ENCODE assay signal across 1 cellular context in genomic region chr17:47229535-47230443, GRCh38.
A peak's percentile ranks its signal among the peaks of the same experiment; 100 is the strongest.
TF ChIP-seq lines count a peak whose summit lies in the region.

No MANE protein-coding gene starts in this region.

TF ChIP-seq in K562, 482 proteins besides CTCF, POLR2A, EP300 and RAD21 (continued from another document and continues in another):
- TF ChIP-seq, protein P1, sequence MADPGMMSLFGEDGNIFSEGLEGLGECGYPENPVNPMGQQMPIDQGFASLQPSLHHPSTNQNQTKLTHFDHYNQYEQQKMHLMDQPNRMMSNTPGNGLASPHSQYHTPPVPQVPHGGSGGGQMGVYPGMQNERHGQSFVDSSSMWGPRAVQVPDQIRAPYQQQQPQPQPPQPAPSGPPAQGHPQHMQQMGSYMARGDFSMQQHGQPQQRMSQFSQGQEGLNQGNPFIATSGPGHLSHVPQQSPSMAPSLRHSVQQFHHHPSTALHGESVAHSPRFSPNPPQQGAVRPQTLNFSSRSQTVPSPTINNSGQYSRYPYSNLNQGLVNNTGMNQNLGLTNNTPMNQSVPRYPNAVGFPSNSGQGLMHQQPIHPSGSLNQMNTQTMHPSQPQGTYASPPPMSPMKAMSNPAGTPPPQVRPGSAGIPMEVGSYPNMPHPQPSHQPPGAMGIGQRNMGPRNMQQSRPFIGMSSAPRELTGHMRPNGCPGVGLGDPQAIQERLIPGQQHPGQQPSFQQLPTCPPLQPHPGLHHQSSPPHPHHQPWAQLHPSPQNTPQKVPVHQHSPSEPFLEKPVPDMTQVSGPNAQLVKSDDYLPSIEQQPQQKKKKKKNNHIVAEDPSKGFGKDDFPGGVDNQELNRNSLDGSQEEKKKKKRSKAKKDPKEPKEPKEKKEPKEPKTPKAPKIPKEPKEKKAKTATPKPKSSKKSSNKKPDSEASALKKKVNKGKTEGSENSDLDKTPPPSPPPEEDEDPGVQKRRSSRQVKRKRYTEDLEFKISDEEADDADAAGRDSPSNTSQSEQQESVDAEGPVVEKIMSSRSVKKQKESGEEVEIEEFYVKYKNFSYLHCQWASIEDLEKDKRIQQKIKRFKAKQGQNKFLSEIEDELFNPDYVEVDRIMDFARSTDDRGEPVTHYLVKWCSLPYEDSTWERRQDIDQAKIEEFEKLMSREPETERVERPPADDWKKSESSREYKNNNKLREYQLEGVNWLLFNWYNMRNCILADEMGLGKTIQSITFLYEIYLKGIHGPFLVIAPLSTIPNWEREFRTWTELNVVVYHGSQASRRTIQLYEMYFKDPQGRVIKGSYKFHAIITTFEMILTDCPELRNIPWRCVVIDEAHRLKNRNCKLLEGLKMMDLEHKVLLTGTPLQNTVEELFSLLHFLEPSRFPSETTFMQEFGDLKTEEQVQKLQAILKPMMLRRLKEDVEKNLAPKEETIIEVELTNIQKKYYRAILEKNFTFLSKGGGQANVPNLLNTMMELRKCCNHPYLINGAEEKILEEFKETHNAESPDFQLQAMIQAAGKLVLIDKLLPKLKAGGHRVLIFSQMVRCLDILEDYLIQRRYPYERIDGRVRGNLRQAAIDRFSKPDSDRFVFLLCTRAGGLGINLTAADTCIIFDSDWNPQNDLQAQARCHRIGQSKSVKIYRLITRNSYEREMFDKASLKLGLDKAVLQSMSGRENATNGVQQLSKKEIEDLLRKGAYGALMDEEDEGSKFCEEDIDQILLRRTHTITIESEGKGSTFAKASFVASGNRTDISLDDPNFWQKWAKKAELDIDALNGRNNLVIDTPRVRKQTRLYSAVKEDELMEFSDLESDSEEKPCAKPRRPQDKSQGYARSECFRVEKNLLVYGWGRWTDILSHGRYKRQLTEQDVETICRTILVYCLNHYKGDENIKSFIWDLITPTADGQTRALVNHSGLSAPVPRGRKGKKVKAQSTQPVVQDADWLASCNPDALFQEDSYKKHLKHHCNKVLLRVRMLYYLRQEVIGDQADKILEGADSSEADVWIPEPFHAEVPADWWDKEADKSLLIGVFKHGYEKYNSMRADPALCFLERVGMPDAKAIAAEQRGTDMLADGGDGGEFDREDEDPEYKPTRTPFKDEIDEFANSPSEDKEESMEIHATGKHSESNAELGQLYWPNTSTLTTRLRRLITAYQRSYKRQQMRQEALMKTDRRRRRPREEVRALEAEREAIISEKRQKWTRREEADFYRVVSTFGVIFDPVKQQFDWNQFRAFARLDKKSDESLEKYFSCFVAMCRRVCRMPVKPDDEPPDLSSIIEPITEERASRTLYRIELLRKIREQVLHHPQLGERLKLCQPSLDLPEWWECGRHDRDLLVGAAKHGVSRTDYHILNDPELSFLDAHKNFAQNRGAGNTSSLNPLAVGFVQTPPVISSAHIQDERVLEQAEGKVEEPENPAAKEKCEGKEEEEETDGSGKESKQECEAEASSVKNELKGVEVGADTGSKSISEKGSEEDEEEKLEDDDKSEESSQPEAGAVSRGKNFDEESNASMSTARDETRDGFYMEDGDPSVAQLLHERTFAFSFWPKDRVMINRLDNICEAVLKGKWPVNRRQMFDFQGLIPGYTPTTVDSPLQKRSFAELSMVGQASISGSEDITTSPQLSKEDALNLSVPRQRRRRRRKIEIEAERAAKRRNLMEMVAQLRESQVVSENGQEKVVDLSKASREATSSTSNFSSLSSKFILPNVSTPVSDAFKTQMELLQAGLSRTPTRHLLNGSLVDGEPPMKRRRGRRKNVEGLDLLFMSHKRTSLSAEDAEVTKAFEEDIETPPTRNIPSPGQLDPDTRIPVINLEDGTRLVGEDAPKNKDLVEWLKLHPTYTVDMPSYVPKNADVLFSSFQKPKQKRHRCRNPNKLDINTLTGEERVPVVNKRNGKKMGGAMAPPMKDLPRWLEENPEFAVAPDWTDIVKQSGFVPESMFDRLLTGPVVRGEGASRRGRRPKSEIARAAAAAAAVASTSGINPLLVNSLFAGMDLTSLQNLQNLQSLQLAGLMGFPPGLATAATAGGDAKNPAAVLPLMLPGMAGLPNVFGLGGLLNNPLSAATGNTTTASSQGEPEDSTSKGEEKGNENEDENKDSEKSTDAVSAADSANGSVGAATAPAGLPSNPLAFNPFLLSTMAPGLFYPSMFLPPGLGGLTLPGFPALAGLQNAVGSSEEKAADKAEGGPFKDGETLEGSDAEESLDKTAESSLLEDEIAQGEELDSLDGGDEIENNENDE (IDR thresholded peaks at IDR 0.05; ENCODE audit: low read depth, low read length), result no peak
- TF ChIP-seq LEF1 (IDR thresholded peaks at IDR 0.05), result no peak
- TF ChIP-seq BRF2 (IDR thresholded peaks at IDR 0.05; ENCODE audit: borderline replicate concordance, insufficient read depth, insufficient read length), result no peak
- no peak for TF ChIP-seq PHF21A (IDR thresholded peaks at IDR 0.05; ENCODE audit: borderline replicate concordance, low read depth)
- TF ChIP-seq RAD51 (IDR thresholded peaks at IDR 0.05; ENCODE audit: borderline replicate concordance, low read depth), result peak; percentile 15; the same call in 1 of the 2 replicates
- TF ChIP-seq POU5F1 (IDR thresholded peaks at IDR 0.05; ENCODE audit: borderline replicate concordance, low read depth, low read length, partially characterized antibody), result no peak
- TF ChIP-seq CBX8 (IDR thresholded peaks at IDR 0.05; ENCODE audit: borderline replicate concordance, extremely low read depth, low read depth, low read length, poor library complexity, severe bottlenecking), result no peak
- TF ChIP-seq ZNF311 (CRISPR knock-in tag; IDR thresholded peaks at IDR 0.05), result no peak
- TF ChIP-seq, protein P2, sequence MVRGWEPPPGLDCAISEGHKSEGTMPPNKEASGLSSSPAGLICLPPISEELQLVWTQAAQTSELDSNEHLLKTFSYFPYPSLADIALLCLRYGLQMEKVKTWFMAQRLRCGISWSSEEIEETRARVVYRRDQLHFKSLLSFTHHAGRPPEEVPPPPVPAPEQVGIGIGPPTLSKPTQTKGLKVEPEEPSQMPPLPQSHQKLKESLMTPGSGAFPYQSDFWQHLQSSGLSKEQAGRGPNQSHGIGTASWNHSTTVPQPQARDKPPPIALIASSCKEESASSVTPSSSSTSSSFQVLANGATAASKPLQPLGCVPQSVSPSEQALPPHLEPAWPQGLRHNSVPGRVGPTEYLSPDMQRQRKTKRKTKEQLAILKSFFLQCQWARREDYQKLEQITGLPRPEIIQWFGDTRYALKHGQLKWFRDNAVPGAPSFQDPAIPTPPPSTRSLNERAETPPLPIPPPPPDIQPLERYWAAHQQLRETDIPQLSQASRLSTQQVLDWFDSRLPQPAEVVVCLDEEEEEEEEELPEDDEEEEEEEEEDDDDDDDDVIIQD (CRISPR knock-in tag; IDR thresholded peaks at IDR 0.05), result no peak
- no peak for TF ChIP-seq SLC30A9 (CRISPR knock-in tag; IDR thresholded peaks at IDR 0.05)
- TF ChIP-seq ELK3 (CRISPR knock-in tag; IDR thresholded peaks at IDR 0.05), result no peak
- no peak for TF ChIP-seq ZBTB8A (IDR thresholded peaks at IDR 0.05; ENCODE audit: partially characterized antibody)
- no peak for TF ChIP-seq ZNF217 (CRISPR knock-in tag; IDR thresholded peaks at IDR 0.05)
- no peak for TF ChIP-seq AFF4 (CRISPR knock-in tag; IDR thresholded peaks at IDR 0.05)
- no peak for TF ChIP-seq MCM7 (IDR thresholded peaks at IDR 0.05)
- no peak for TF ChIP-seq SRSF9 (IDR thresholded peaks at IDR 0.05; ENCODE audit: borderline replicate concordance, low read depth, low read length)
- peak in 1 of 2 experiments; percentile 44; a peak in 1 of 4 replicates for TF ChIP-seq ZNF639 (CRISPR knock-in tag; conservative IDR thresholded peaks at IDR 0.05 in 1 of 2, IDR thresholded peaks at IDR 0.05 in 1 of 2)
- TF ChIP-seq SP1 (CRISPR knock-in tag; IDR thresholded peaks at IDR 0.05), result peak; percentile 57; the same call in 1 of the 2 replicates
- TF ChIP-seq, protein P3, sequence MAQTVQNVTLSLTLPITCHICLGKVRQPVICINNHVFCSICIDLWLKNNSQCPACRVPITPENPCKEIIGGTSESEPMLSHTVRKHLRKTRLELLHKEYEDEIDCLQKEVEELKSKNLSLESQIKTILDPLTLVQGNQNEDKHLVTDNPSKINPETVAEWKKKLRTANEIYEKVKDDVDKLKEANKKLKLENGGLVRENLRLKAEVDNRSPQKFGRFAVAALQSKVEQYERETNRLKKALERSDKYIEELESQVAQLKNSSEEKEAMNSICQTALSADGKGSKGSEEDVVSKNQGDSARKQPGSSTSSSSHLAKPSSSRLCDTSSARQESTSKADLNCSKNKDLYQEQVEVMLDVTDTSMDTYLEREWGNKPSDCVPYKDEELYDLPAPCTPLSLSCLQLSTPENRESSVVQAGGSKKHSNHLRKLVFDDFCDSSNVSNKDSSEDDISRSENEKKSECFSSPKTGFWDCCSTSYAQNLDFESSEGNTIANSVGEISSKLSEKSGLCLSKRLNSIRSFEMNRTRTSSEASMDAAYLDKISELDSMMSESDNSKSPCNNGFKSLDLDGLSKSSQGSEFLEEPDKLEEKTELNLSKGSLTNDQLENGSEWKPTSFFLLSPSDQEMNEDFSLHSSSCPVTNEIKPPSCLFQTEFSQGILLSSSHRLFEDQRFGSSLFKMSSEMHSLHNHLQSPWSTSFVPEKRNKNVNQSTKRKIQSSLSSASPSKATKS (CRISPR knock-in tag; IDR thresholded peaks at IDR 0.05), result no peak
- TF ChIP-seq ZNF197 (CRISPR knock-in tag; IDR thresholded peaks at IDR 0.05; ENCODE audit: low read depth), result no peak
- no peak for TF ChIP-seq BRCA1 (IDR thresholded peaks at IDR 0.05)
- TF ChIP-seq BRCA1 (CRISPR knock-in tag; IDR thresholded peaks at IDR 0.05), result no peak
- TF ChIP-seq SNRNP70 (optimal IDR thresholded peaks at IDR 0.05; ENCODE audit: low read depth, low read length), result no peak
- no peak for TF ChIP-seq RUNX1 (IDR thresholded peaks at IDR 0.05; ENCODE audit: low read depth)
- no peak for TF ChIP-seq RBM22 (IDR thresholded peaks at IDR 0.05; ENCODE audit: low read depth, low read length, poor library complexity, severe bottlenecking)
- TF ChIP-seq CSDE1 (IDR thresholded peaks at IDR 0.05), result no peak
